In the genomic region with DNA sequence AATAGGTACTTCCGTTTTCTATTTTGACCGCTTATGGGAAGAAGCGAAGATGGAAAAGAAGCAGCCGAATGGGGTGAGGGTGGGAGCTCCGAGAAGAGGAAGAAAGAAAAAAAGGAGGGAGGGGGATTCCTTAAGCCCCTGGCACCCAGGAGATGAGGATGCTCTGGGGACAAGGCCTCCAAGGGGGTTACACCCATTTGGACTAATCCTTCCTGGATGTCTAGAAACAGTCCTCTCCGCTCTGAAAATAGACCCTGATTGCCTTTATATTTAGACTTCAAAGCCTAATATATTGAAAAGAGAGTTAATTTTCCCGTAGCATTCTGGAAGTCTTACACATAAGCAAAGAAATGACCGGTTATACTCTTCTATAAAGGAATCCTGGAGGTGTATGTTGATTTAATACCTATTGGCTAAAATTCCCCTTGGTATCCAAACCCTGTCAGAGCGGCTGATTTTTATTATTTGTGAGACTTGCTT, we compare ENCODE assay signal across 9 cellular contexts. TPM values are rescaled to one million over a fixed set of nuclear protein-coding genes. Genes with fewer than 3 reads are reported as not detected.
DNase-seq lines count a peak whose midpoint lies in the region; ATAC-seq and TF ChIP-seq lines count a peak whose summit lies in the region.
"Had no signal": no experiment of that assay in that cellular context is flagged by ENCODE, and none has a peak within 500 bp of the region (broad histone marks: within the 10 kb centered on the region; RNA-seq: fewer than 3 reads in every experiment).

No MANE protein-coding gene starts in this region.

- H3K27ac ChIP-seq in IMR-90 (ENCODE audit: insufficient read depth, low read length) (0 out of 2 replicates have a peak overlapping the region, but pooled peaks have one; percentile 4), stomach (peak overlapping the region in 4 of 5 donors; percentile 51 to 83 (median 75))
- H3K27ac ChIP-seq: VCaP had no signal

- WGBS in IMR-90 (ENCODE audit: extremely low coverage in 2 of 2, insufficient read length in 1 of 2), 2 experiments, result no CpG with 5 or more reads among the region's 9 CpGs
- WGBS in stomach, 5 donors, result 24 to 38% (median 27%) methylated on average over 9 of the region's 9 CpGs

- no peak overlapping the region for H2BK5ac ChIP-seq in IMR-90 (ENCODE audit: low read depth, low read length, poor library complexity, severe bottlenecking)

- H3K27ac Mint-ChIP-seq in activated naive CD8-positive, alpha-beta T cell treated with anti-CD3 and anti-CD28 coated beads for 36 hours, result no peak overlapping the region
- H3K27ac Mint-ChIP-seq in immature natural killer cell, result no peak overlapping the region

- no peak for DNase-seq in IMR-90
- no peak for DNase-seq in activated naive CD8-positive, alpha-beta T cell treated with anti-CD3 and anti-CD28 coated beads for 36 hours
- no peak for DNase-seq in immature natural killer cell
- DNase-seq in stomach, result no peak
- DNase-seq in ecto neural progenitor cell (ENCODE audit: low spot score), result no peak
- DNase-seq in cortex of kidney (lab: John Stamatoyannopoulos, UW), result no peak

- intact Hi-C loops in IMR-90 (cut with micrococcal nuclease), result no loop called here
- intact Hi-C loops in stomach (cut with DNase I; ENCODE audit: low total_unique reads), result no loop called here

- POLR2A ChIA-PET in IMR-90 (lab: Charles Lee; ENCODE audit: unreplicated experiment), result no interaction called here

- peaks cover 77% of the 10 kb centered on the region for H3K27me3 Mint-ChIP-seq in activated naive CD8-positive, alpha-beta T cell treated with anti-CD3 and anti-CD28 coated beads for 36 hours
- H3K27me3 Mint-ChIP-seq in immature natural killer cell (ENCODE audit: low read depth in 3 of 3), result peaks cover 7 to 25% (median 24%) of the 10 kb centered on the region in 3 donors

- no peak overlapping the region for H2AK5ac ChIP-seq in IMR-90 (ENCODE audit: low read depth, low read length)

- peak overlapping the region; percentile 45 for H3K4ac ChIP-seq in IMR-90 (ENCODE audit: low read depth, low read length)

- H2AFZ ChIP-seq in IMR-90 (replicated peaks; ENCODE audit: low read length, poor library complexity), result peak overlapping the region; percentile 94

- TF ChIP-seq EP300 in stomach (IDR thresholded peaks at IDR 0.05), result no peak

- no peaks in the 10 kb centered on the region for H3K36me3 Mint-ChIP-seq in activated naive CD8-positive, alpha-beta T cell treated with anti-CD3 and anti-CD28 coated beads for 36 hours
- no peaks in the 10 kb centered on the region for H3K36me3 Mint-ChIP-seq in immature natural killer cell

- H4K5ac ChIP-seq in IMR-90 (ENCODE audit: low read depth, low read length), result no peak overlapping the region

- H2BK20ac ChIP-seq in IMR-90 (ENCODE audit: low read depth, low read length), result peak overlapping the region; percentile 55

- TF ChIP-seq POLR2A in IMR-90 (IDR thresholded peaks at IDR 0.05; ENCODE audit: low read depth, low read length) (no peak), stomach (IDR thresholded peaks at IDR 0.05) (no peak)

- TF ChIP-seq CTCF in IMR-90 (conservative IDR thresholded peaks at IDR 0.05; ENCODE audit: low read depth, low read length), result no peak
- TF ChIP-seq CTCF in stomach (IDR thresholded peaks at IDR 0.05), result no peak

- 0 out of 2 replicates have a peak overlapping the region, but pooled peaks have one; percentile 25 for H3K14ac ChIP-seq in IMR-90 (replicated peaks; ENCODE audit: low read depth, low read length)

- H3K4me1 ChIP-seq in IMR-90 (ENCODE audit: control insufficient read depth, insufficient read depth, low read length) (no peaks in the 10 kb centered on the region), stomach (peaks cover 8 to 22% (median 16%) of the 10 kb centered on the region in 4 donors)
- H3K4me1 ChIP-seq: pancreas had no signal

- H3K23ac ChIP-seq in IMR-90 (ENCODE audit: low read depth, low read length), result peak overlapping the region; percentile 76; the same call in 1 of the 2 replicates

- CTCF ChIA-PET in IMR-90 (lab: Yijun Ruan, JAX), result interaction anchor here (0.5 to 1.9 kb wide), 4 partner anchors 86 to 1050 kb away, joined by 3 to 5 read pairs (median 4); no protein-coding TSS in a partner anchor

- peak overlapping the region; percentile 62 for H2BK120ac ChIP-seq in IMR-90 (ENCODE audit: low read depth, low read length)

- no peak for TF ChIP-seq RAD21 in IMR-90 (IDR thresholded peaks at IDR 0.05; ENCODE audit: low read length)

- H3K36me3 ChIP-seq in IMR-90 (ENCODE audit: control insufficient read depth, insufficient read depth, low read length) (no peaks in the 10 kb centered on the region), stomach (no peaks in the 10 kb centered on the region)
- H3K36me3 ChIP-seq: pancreas had no signal

- H3K4me2 ChIP-seq in IMR-90 (ENCODE audit: low read depth, low read length), result peak overlapping the region; percentile 91

- no peak overlapping the region for H2AK9ac ChIP-seq in IMR-90 (replicated peaks; ENCODE audit: low read depth, low read length, poor library complexity)

- H3K4me3 ChIP-seq in IMR-90 (ENCODE audit: insufficient read depth, low read depth, low read length) (peak overlapping the region; percentile 80; the same call in 1 of the 2 replicates), stomach (peak overlapping the region; percentile 69 to 78 (median 71))

- 0 out of 2 replicates have a peak, but pooled peaks cover 2% of the 10 kb centered on the region for H3K9me1 ChIP-seq in IMR-90 (ENCODE audit: insufficient read depth, low read length)

- peak overlapping the region; percentile 71 for H3K4me3 Mint-ChIP-seq in activated naive CD8-positive, alpha-beta T cell treated with anti-CD3 and anti-CD28 coated beads for 36 hours
- peak overlapping the region; percentile 84 to 91 (median 86) for H3K4me3 Mint-ChIP-seq in immature natural killer cell

- no peaks in the 10 kb centered on the region for H4K20me1 ChIP-seq in IMR-90 (ENCODE audit: insufficient read depth, low read length)

- peak overlapping the region; percentile 46; the same call in 1 of the 2 replicates for H3K18ac ChIP-seq in IMR-90 (ENCODE audit: low read depth, low read length)

- H2BK15ac ChIP-seq in IMR-90 (ENCODE audit: low read depth, low read length), result 0 out of 3 replicates have a peak overlapping the region, but pooled peaks have one; percentile 26

- peak overlapping the region; percentile 63; the same call in 1 of the 2 replicates for H4K91ac ChIP-seq in IMR-90 (ENCODE audit: insufficient read depth, low read depth, low read length)

- no peaks in the 10 kb centered on the region for H3K9me3 ChIP-seq in IMR-90 (ENCODE audit: control insufficient read depth, insufficient read depth, low read length)
- H3K9me3 ChIP-seq in stomach, result no peaks in the 10 kb centered on the region
- H3K9me3 ChIP-seq: pancreas had no signal

- peak overlapping the region; percentile 50 to 53; a peak in 2 of 4 replicates for H4K8ac ChIP-seq in IMR-90 (ENCODE audit: low read depth in 2 of 2, low read length in 2 of 2)

- peak overlapping the region; percentile 12 for H3K9ac ChIP-seq in IMR-90 (ENCODE audit: low read depth, low read length)

- dilution Hi-C loops in IMR-90 (cut with HindIII; ENCODE audit: low sequenced_read_pairs, unreplicated experiment), result no loop called here

- no peaks in the 10 kb centered on the region for H3K9me3 Mint-ChIP-seq in activated naive CD8-positive, alpha-beta T cell treated with anti-CD3 and anti-CD28 coated beads for 36 hours
- H3K9me3 Mint-ChIP-seq in immature natural killer cell, result peaks cover 0 to 2% (median 0%) of the 10 kb centered on the region in 6 donors

- peaks cover 7% of the 10 kb centered on the region for H3K4me1 Mint-ChIP-seq in activated naive CD8-positive, alpha-beta T cell treated with anti-CD3 and anti-CD28 coated beads for 36 hours
- peaks cover 8 to 12% of the 10 kb centered on the region in 2 donors for H3K4me1 Mint-ChIP-seq in immature natural killer cell

- peaks cover 20% of the 10 kb centered on the region for H3K27me3 ChIP-seq in IMR-90 (ENCODE audit: control insufficient read depth, insufficient read depth, low read length)
- peaks cover 0 to 48% (median 37%) of the 10 kb centered on the region in 3 donors for H3K27me3 ChIP-seq in stomach

- 0 out of 2 replicates have a peak overlapping the region, but pooled peaks have one; percentile 16 for H3K56ac ChIP-seq in IMR-90 (ENCODE audit: extremely low read depth, insufficient read depth, low read length)

- no TSS peak for BruUV-seq in IMR-90 (replicated peaks; lab: Mats Ljungman, UMichigan)

- H3K79me1 ChIP-seq in IMR-90 (ENCODE audit: low read depth in 1 of 2, low read length in 2 of 2), result no peaks in the 10 kb centered on the region; a peak in 1 of 4 replicates

- in situ Hi-C loops in IMR-90 (cut with MboI; ENCODE audit: low sequenced_read_pairs), result loop anchor here (25.0 kb wide), 1 partner anchor 1421 kb away; no protein-coding TSS in a partner anchor

- ATAC-seq in IMR-90 (ENCODE audit: low read depth), result no peak
- ATAC-seq in HG02642 (IDR thresholded peaks at IDR 0.05; ENCODE audit: poor library complexity, unreplicated experiment), result no peak

TF ChIP-seq in IMR-90, 13 proteins besides CTCF, POLR2A, EP300 and RAD21 (continues in another document):
- no peak for TF ChIP-seq BHLHE40 (IDR thresholded peaks at IDR 0.05; ENCODE audit: low read depth, low read length)
- TF ChIP-seq RFX5 (IDR thresholded peaks at IDR 0.05; ENCODE audit: low read depth, low read length), result no peak

RNA-seq across cellular contexts. Expression of gene HTR7, which starts 0.7 kb away (rescaled TPM):
- total RNA-seq in IMR-90 (2012; rRNA removed) (0.56 and 0.72 TPM in 2 replicates), stomach (1 to 10 TPM in 3 of 5 donors, not detected in 2; 3.0 to 7.1 (median 5.5) TPM)
- polyA plus RNA-seq in IMR-90 (2012; rRNA removed) (0.43 and 0.44 TPM in 2 replicates), immature natural killer cell (1 to 10 TPM in 1 of 3 donors, under 1 TPM in 1, not detected in 1; 0.61 to 2.3 TPM), stomach (under 1 TPM; 0.28 to 0.56 (median 0.31) TPM)
- 0.10 and 0.18 TPM in 2 replicates for polyA plus RNA-seq in IMR-90 (2012; cell fraction: cytosol; rRNA removed)
- polyA plus RNA-seq in IMR-90 (2012; cell fraction: nucleus; rRNA removed; ENCODE audit: low replicate concordance), result 0.12 and 0.13 TPM in 2 replicates
- not detected for total RNA-seq in activated naive CD8-positive, alpha-beta T cell treated with anti-CD3 and anti-CD28 coated beads for 36 hours

RNA-seq across cellular contexts. Expression of gene RPP30, which starts 13.2 kb away (rescaled TPM):
- total RNA-seq in IMR-90 (2012; rRNA removed) (45.2 and 45.8 TPM in 2 replicates), stomach (10 to 100 TPM in 4 of 5 donors, 1 to 10 TPM in 1; 8.8 to 53.4 (median 19.2) TPM)
- polyA plus RNA-seq in IMR-90 (2012; rRNA removed) (25.6 and 27.6 TPM in 2 replicates), immature natural killer cell (10 to 100 TPM; 26.3 to 41.5 (median 33.2) TPM), stomach (10 to 100 TPM; 28.9 to 33.9 (median 32.3) TPM)
- 3.7 and 7.0 TPM in 2 replicates for polyA plus RNA-seq in IMR-90 (2012; cell fraction: cytosol; rRNA removed)
- polyA plus RNA-seq in IMR-90 (2012; cell fraction: nucleus; rRNA removed; ENCODE audit: low replicate concordance), result 2.5 and 24.9 TPM in 2 replicates
- 10 to 100 TPM; 81.5 to 88.0 TPM for total RNA-seq in activated naive CD8-positive, alpha-beta T cell treated with anti-CD3 and anti-CD28 coated beads for 36 hours
